ENCODE assay signal across 11 cellular contexts in genomic region chr6:169112483-169113320, GRCh38.
DNase-seq lines count a peak whose midpoint lies in the region; ATAC-seq, FAIRE-seq and TF ChIP-seq lines count a peak whose summit lies in the region.
"Had no signal": no experiment of that assay in that cellular context is flagged by ENCODE, and none has a peak within 500 bp of the region (broad histone marks: within the 10 kb centered on the region; RNA-seq: fewer than 3 reads in every experiment).

No MANE protein-coding gene starts in this region.

- DNase-seq in iPS DF 6.9 (ENCODE audit: low read depth, low spot score) = peak; percentile 13
- no peak for DNase-seq in stimulated activated naive CD4-positive, alpha-beta T cell (lab: John Stamatoyannopoulos, UW)
- DNase-seq in left ventricle myocardium inferior = no peak
- DNase-seq in NK-92 treated with Interleukin-12 subunit alpha and Interleukin-12 subunit beta, amount 100 ng/mL, for 24 hours (lab: John Stamatoyannopoulos, UW) = no peak
- DNase-seq in GM19239 (ENCODE audit: insufficient read length, low spot score) = no peak
- DNase-seq: activated T-cell treated with anti-CD3 and anti-CD28 coated beads, Interleukin-2, amount 50 U/mL, for 48 hours; DMS79; NCI-H510A treated with DMSO at 0.1 percent for 48 hours had no signal

- no peak for TF ChIP-seq CTCF in left ventricle myocardium inferior (IDR thresholded peaks at IDR 0.05; ENCODE audit: borderline replicate concordance)

- H3K9me3 ChIP-seq in iPS DF 6.9 (ENCODE audit: control insufficient read depth, insufficient read depth, low read length) (no peaks in the 10 kb centered on the region), left ventricle myocardium inferior (replicated peaks) (peaks cover 6% of the 10 kb centered on the region)

- intact Hi-C loops in left ventricle myocardium inferior (cut with micrococcal nuclease) = no loop called here

- no peaks in the 10 kb centered on the region; the same call in 1 of the 2 replicates for H3K4me1 ChIP-seq in iPS DF 6.9 (ENCODE audit: control insufficient read depth, insufficient read depth, low read length)
- H3K4me1 ChIP-seq in left ventricle myocardium inferior = no peaks in the 10 kb centered on the region

- H3K27me3 ChIP-seq in iPS DF 6.9 (ENCODE audit: control insufficient read depth, insufficient read depth, low read length) (no peaks in the 10 kb centered on the region), left ventricle myocardium inferior (ENCODE audit: low read depth) (peaks cover 16% of the 10 kb centered on the region)

- no peak for FAIRE-seq in GM19239 (lab: Jason Lieb, UNC)

- peak; percentile 83 for ATAC-seq in GM19035 (IDR thresholded peaks at IDR 0.05; ENCODE audit: unreplicated experiment)
- ATAC-seq in HG02623 (IDR thresholded peaks at IDR 0.05; ENCODE audit: unreplicated experiment) = peak; percentile 62
- ATAC-seq in HG03521 (IDR thresholded peaks at IDR 0.05; ENCODE audit: unreplicated experiment) = peak; percentile 83

- no peak overlapping the region for H3K4me3 ChIP-seq in iPS DF 6.9 (ENCODE audit: low read length)
- H3K4me3 ChIP-seq in left ventricle myocardium inferior = no peak overlapping the region

- no peaks in the 10 kb centered on the region for H3K36me3 ChIP-seq in iPS DF 6.9 (ENCODE audit: control insufficient read depth, insufficient read depth, low read length)
- no peaks in the 10 kb centered on the region for H3K36me3 ChIP-seq in left ventricle myocardium inferior

- H3K27ac ChIP-seq in iPS DF 6.9 (ENCODE audit: low read length) = no peak overlapping the region
- no peak overlapping the region for H3K27ac ChIP-seq in left ventricle myocardium inferior (replicated peaks)

- WGBS in iPS DF 6.9 (ENCODE audit: insufficient coverage, insufficient read length) = no CpG with 5 or more reads among the region's 10 CpGs
